In the genomic region with DNA sequence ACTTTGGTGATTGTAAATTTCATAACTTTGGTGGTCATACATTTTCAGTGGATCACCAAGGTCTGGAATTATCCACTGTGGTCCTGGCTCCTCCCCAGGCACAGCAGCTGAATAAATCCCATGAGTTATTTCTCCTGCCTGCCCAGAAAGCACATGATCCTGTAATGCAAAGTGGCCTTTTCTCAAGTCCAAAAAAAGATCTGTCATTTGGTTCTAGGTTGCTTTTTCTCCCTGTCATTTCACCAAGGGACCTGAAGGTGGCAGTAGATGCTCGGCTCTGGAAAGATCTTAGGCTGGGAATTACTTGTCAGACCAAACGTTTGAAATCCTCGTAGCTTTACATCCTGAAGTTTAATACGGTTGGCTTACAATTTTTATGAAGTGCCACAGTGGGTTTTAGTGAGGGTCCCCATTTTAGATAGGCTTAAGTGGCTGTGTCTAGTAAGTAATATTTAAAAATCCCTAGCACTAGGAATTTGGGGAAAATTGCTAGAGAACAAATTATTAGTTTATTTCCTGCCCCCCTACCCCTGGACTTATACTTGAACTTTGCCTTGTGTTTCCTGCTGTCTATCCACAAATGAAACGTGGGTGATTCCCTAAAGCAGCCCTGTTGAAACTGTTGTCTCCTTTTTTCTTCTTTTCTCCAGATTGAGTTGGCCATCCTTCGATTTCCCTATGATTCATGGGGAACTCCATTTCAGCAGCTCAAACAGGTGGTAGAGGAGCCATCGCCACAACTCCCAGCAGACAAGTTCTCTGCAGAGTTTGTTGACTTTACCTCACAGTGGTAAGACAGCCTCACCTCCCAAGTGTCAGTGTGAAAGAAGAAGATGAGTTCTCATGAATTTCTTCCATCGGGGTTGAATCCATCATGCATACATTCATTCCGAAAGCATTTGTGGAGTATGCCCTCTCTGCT, we compare ENCODE assay signal across 8 cellular contexts.
DNase-seq lines count a peak whose midpoint lies in the region; ATAC-seq and TF ChIP-seq lines count a peak whose summit lies in the region.

No MANE protein-coding gene starts in this region.

- H3K79me2 ChIP-seq in MM.1S (ENCODE audit: low read length), result no peaks in the 10 kb centered on the region

- H3K27me3 ChIP-seq in MM.1S (replicated peaks; ENCODE audit: insufficient read depth, low read length), result no peaks in the 10 kb centered on the region

- no peak overlapping the region for H3K9ac ChIP-seq in MM.1S (ENCODE audit: low read length)

- no peaks in the 10 kb centered on the region for H3K9me3 ChIP-seq in MM.1S (replicated peaks; ENCODE audit: insufficient read depth, low read length)

- no peak overlapping the region for H3K4me2 ChIP-seq in MM.1S (ENCODE audit: low read depth, low read length)

- H3K4me3 ChIP-seq in MM.1S (ENCODE audit: low read length) (no peak overlapping the region), foreskin fibroblast (ENCODE audit: low read depth in 1 of 2, low read length in 2 of 2) (no peak overlapping the region)

- DNase-seq in AG08396 (ENCODE audit: low spot score) (peak; percentile 51), GM10266 (ENCODE audit: extremely low spot score) (peak; percentile 25), MM.1S (peak; percentile 54), SKM-1 (lab: John Stamatoyannopoulos, UW; ENCODE audit: unreplicated experiment) (peak; percentile 42), foreskin fibroblast (peak; percentile 39 to 82), occipital lobe (lab: John Stamatoyannopoulos, UW) (peak; percentile 14)

- H2AFZ ChIP-seq in MM.1S (ENCODE audit: low read length), result no peak overlapping the region

- H3K4me1 ChIP-seq in MM.1S (ENCODE audit: low read length), result peaks cover 3% of the 10 kb centered on the region; the same call in 1 of the 2 replicates

- H3K9me2 ChIP-seq in MM.1S (replicated peaks; ENCODE audit: insufficient read depth, low read length), result no peaks in the 10 kb centered on the region

- no peaks in the 10 kb centered on the region for H4K20me1 ChIP-seq in MM.1S (ENCODE audit: insufficient read depth, low read length)

- TF ChIP-seq CTCF in GM10266 (IDR thresholded peaks at IDR 0.05; ENCODE audit: control insufficient read depth, insufficient read depth, low read depth, missing control alignments) (peak; percentile 67), MM.1S (IDR thresholded peaks at IDR 0.05; ENCODE audit: low read length) (peak; percentile 91), foreskin fibroblast (IDR thresholded peaks at IDR 0.05; ENCODE audit: low read depth, low read length) (peak; percentile 89)

- no peaks in the 10 kb centered on the region for H3F3A ChIP-seq in MM.1S (ENCODE audit: insufficient read depth, low read length)

- ATAC-seq in GM19397 (IDR thresholded peaks at IDR 0.05; ENCODE audit: unreplicated experiment), result no peak
- no peak for ATAC-seq in HG02973 (IDR thresholded peaks at IDR 0.05; ENCODE audit: unreplicated experiment)

- H3K36me3 ChIP-seq in MM.1S (replicated peaks; ENCODE audit: insufficient read depth, low read length), result no peaks in the 10 kb centered on the region

- H3K27ac ChIP-seq in MM.1S (ENCODE audit: low read length), result no peak overlapping the region
